ENCODE assay signal across 15 cellular contexts in the genomic region with DNA sequence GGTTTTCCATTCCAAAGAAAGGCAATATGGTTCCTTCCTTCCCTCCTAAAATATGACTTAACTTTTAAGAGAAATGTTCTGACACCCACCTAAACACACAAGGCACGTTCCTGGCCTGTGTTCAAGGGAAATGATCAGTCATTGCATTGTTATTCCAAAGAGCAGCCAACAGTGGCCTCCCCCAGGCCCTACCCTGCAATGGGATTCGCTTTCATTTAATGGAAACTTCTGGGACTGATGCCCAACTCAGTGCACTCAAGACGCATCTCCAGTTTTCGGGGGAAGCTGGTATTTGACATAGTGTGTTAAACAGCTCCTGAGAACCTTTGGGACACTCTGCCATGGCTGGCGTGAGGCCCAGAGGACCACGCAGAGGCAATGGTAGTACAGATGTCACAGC.
A peak's percentile ranks its signal among the peaks of the same experiment; 100 is the strongest.
DNase-seq lines count a peak whose midpoint lies in the region; ATAC-seq and TF ChIP-seq lines count a peak whose summit lies in the region.
"Had no signal": no experiment of that assay in that cellular context is flagged by ENCODE, and none has a peak within 500 bp of the region (broad histone marks: within the 10 kb centered on the region; RNA-seq: fewer than 3 reads in every experiment).

No MANE protein-coding gene starts in this region.

- TF ChIP-seq CTCF in Panc1 (IDR thresholded peaks at IDR 0.05), result no peak
- no peak for TF ChIP-seq CTCF in fibroblast of mammary gland (conservative IDR thresholded peaks at IDR 0.05; ENCODE audit: control insufficient read depth, insufficient read depth, low read depth, low read length)

- DNase-seq in activated naive CD8-positive, alpha-beta T cell treated with anti-CD3 and anti-CD28 coated beads, Interleukin-2, amount 50 U/mL, for 24 hours, result no peak
- no peak for DNase-seq in Panc1 (ENCODE audit: low read depth, low spot score)
- DNase-seq in fibroblast of mammary gland (ENCODE audit: low read depth), result peak; percentile 92
- DNase-seq in NCI-H1694 treated with DMSO at 0.1 percent for 48 hours (lab: John Stamatoyannopoulos, UW), result no peak
- no peak for DNase-seq in NCI-H82 treated with DMSO at 0.1 percent for 48 hours (lab: John Stamatoyannopoulos, UW; ENCODE audit: unreplicated experiment)
- no peak for DNase-seq in NCI-H2029 (lab: John Stamatoyannopoulos, UW)
- DNase-seq: activated CD8-positive, alpha-beta memory T cell treated with anti-CD3 and anti-CD28 coated beads for 24 hours; activated naive CD8-positive, alpha-beta T cell treated with anti-CD3 and anti-CD28 coated beads, Interleukin-2, amount 10 ng/mL, durations not matched to agents 7 days and 5 days; naive thymus-derived CD4-positive, alpha-beta T cell; OCI-M1; stimulated activated naive B cell treated with anti-CD40 and anti-IgM and Interleukin-4, amounts not matched to agents 10 μg/mL and 1 μg/mL and 100 μg/mL, for 72 hours; T1000 had no signal

- H3K4me3 ChIP-seq in Panc1 (ENCODE audit: low read depth in 2 of 2, low read length in 2 of 2) (no peak overlapping the region), fibroblast of mammary gland (ENCODE audit: control insufficient read depth, low read depth, low read length) (no peak overlapping the region), skeletal muscle satellite cell (ENCODE audit: low read length) (no peak overlapping the region)
- H3K4me3 ChIP-seq: A549 had no signal

- H3K27ac ChIP-seq in Panc1 (ENCODE audit: low read length), result no peak overlapping the region
- H3K27ac ChIP-seq: A549 had no signal

- peak overlapping the region; percentile 58 for H3K27ac Mint-ChIP-seq in activated naive CD8-positive, alpha-beta T cell
- no peak overlapping the region for H3K27ac Mint-ChIP-seq in activated naive CD8-positive, alpha-beta T cell treated with anti-CD3 and anti-CD28 coated beads, Interleukin-2, amount 50 U/mL, for 24 hours
- H3K27ac Mint-ChIP-seq: activated naive CD8-positive, alpha-beta T cell treated with anti-CD3 and anti-CD28 coated beads, Interleukin-2, amount 10 ng/mL, durations not matched to agents 7 days and 5 days; stimulated activated naive B cell treated with anti-CD40 and anti-IgM and Interleukin-4, amounts not matched to agents 10 μg/mL and 1 μg/mL and 100 μg/mL, for 72 hours had no signal

- H3K9me3 ChIP-seq in Panc1 (ENCODE audit: control insufficient read depth, insufficient read depth, low read depth, low read length) (no peaks in the 10 kb centered on the region), skeletal muscle satellite cell (replicated peaks; ENCODE audit: low read length) (no peaks in the 10 kb centered on the region)
- H3K9me3 ChIP-seq: A549 had no signal

- peaks cover 3% of the 10 kb centered on the region for H3K4me1 Mint-ChIP-seq in activated naive CD8-positive, alpha-beta T cell (ENCODE audit: low read depth)
- peaks cover 6% of the 10 kb centered on the region for H3K4me1 Mint-ChIP-seq in activated naive CD8-positive, alpha-beta T cell treated with anti-CD3 and anti-CD28 coated beads, Interleukin-2, amount 50 U/mL, for 24 hours

- POLR2A ChIA-PET in Panc1 (lab: Charles Lee), result no interaction called here

- CTCF ChIA-PET in Panc1 (lab: Charles Lee), result no interaction called here

- peaks cover 4% of the 10 kb centered on the region for H3K36me3 Mint-ChIP-seq in activated naive CD8-positive, alpha-beta T cell
- peaks cover 18% of the 10 kb centered on the region for H3K36me3 Mint-ChIP-seq in activated naive CD8-positive, alpha-beta T cell treated with anti-CD3 and anti-CD28 coated beads, Interleukin-2, amount 50 U/mL, for 24 hours (ENCODE audit: low read depth)

- H3K36me3 ChIP-seq in Panc1 (ENCODE audit: control insufficient read depth, insufficient read depth, low read length) (peaks cover 12% of the 10 kb centered on the region), skeletal muscle satellite cell (ENCODE audit: insufficient read depth, low read length) (peaks cover 36% of the 10 kb centered on the region)

- ATAC-seq in activated naive CD8-positive, alpha-beta T cell treated with anti-CD3 and anti-CD28 coated beads, Interleukin-2, amount 50 U/mL, for 24 hours, result no peak
- no peak for ATAC-seq in Panc1
- ATAC-seq: A549; naive thymus-derived CD4-positive, alpha-beta T cell; stimulated activated naive B cell treated with anti-CD40 and anti-IgM and Interleukin-4, amounts not matched to agents 10 μg/mL and 1 μg/mL and 100 μg/mL, for 72 hours had no signal

- H3K4me3 Mint-ChIP-seq in activated naive CD8-positive, alpha-beta T cell, result no peak overlapping the region
- H3K4me3 Mint-ChIP-seq in activated naive CD8-positive, alpha-beta T cell treated with anti-CD3 and anti-CD28 coated beads, Interleukin-2, amount 50 U/mL, for 24 hours, result no peak overlapping the region
- H3K4me3 Mint-ChIP-seq: activated naive CD8-positive, alpha-beta T cell treated with anti-CD3 and anti-CD28 coated beads, Interleukin-2, amount 10 ng/mL, durations not matched to agents 7 days and 5 days; naive thymus-derived CD4-positive, alpha-beta T cell; stimulated activated naive B cell treated with anti-CD40 and anti-IgM and Interleukin-4, amounts not matched to agents 10 μg/mL and 1 μg/mL and 100 μg/mL, for 72 hours had no signal

- H3K27me3 ChIP-seq in Panc1 (ENCODE audit: control insufficient read depth, insufficient read depth, low read length) (no peaks in the 10 kb centered on the region), skeletal muscle satellite cell (ENCODE audit: control insufficient read depth, insufficient read depth, low read length) (no peaks in the 10 kb centered on the region)

- in situ Hi-C loops in Panc1 (cut with HindIII; ENCODE audit: low pct_unique_long_range_greater_than_20kb, low sequenced_read_pairs), result no loop called here

- H3K9me3 Mint-ChIP-seq in activated naive CD8-positive, alpha-beta T cell (ENCODE audit: low read depth), result no peaks in the 10 kb centered on the region
- H3K9me3 Mint-ChIP-seq in activated naive CD8-positive, alpha-beta T cell treated with anti-CD3 and anti-CD28 coated beads, Interleukin-2, amount 50 U/mL, for 24 hours, result no peaks in the 10 kb centered on the region
- H3K9me3 Mint-ChIP-seq: activated naive CD8-positive, alpha-beta T cell treated with anti-CD3 and anti-CD28 coated beads, Interleukin-2, amount 10 ng/mL, durations not matched to agents 7 days and 5 days; naive thymus-derived CD4-positive, alpha-beta T cell; stimulated activated naive B cell treated with anti-CD40 and anti-IgM and Interleukin-4, amounts not matched to agents 10 μg/mL and 1 μg/mL and 100 μg/mL, for 72 hours had no signal

- TSS peak; percentile 64 for BruUV-seq in Panc1 (replicated peaks; lab: Mats Ljungman, UMichigan)

- intact Hi-C loops in Panc1 (cut with micrococcal nuclease; ENCODE audit: unreplicated experiment), result no loop called here

- H3K4me2 ChIP-seq in skeletal muscle satellite cell (ENCODE audit: low read length), result peak overlapping the region; percentile 34
- H3K4me2 ChIP-seq: A549 had no signal

- no peaks in the 10 kb centered on the region for H3K27me3 Mint-ChIP-seq in activated naive CD8-positive, alpha-beta T cell
- no peaks in the 10 kb centered on the region for H3K27me3 Mint-ChIP-seq in activated naive CD8-positive, alpha-beta T cell treated with anti-CD3 and anti-CD28 coated beads, Interleukin-2, amount 50 U/mL, for 24 hours
- H3K27me3 Mint-ChIP-seq: activated naive CD8-positive, alpha-beta T cell treated with anti-CD3 and anti-CD28 coated beads, Interleukin-2, amount 10 ng/mL, durations not matched to agents 7 days and 5 days; naive thymus-derived CD4-positive, alpha-beta T cell; stimulated activated naive B cell treated with anti-CD40 and anti-IgM and Interleukin-4, amounts not matched to agents 10 μg/mL and 1 μg/mL and 100 μg/mL, for 72 hours had no signal

- H3K4me1 ChIP-seq in Panc1 (ENCODE audit: control insufficient read depth, insufficient read depth, low read length), result no peaks in the 10 kb centered on the region
- H3K4me1 ChIP-seq in skeletal muscle satellite cell (ENCODE audit: control insufficient read depth, insufficient read depth, low read length), result peaks cover 12% of the 10 kb centered on the region
- H3K4me1 ChIP-seq: A549 had no signal

- H3K9ac ChIP-seq in skeletal muscle satellite cell (ENCODE audit: low read depth, low read length), result no peak overlapping the region
